29 cellular contexts compared by ENCODE assay signal in the genomic region with DNA sequence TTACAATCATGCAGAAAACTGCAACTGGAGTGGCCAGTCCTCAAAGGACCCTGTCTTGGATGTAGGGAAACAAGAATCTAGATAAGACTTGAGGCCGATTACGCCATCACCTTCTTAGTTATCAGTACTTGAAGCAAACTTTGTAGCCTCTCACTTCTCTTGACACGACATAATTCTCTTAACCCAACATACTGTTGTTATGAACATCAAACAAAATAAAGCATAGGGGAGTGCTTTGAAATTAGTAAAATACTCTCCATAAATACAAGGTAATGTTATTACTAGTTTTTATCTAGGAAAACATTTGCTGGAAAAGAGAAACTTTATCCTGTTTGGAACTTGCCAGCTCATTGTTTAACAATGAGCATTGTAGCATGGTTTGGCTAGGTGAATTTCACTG.
"Had no signal": no experiment of that assay in that cellular context is flagged by ENCODE, and none has a peak within 500 bp of the region (broad histone marks: within the 10 kb centered on the region; RNA-seq: fewer than 3 reads in every experiment).

No MANE protein-coding gene starts in this region.

- H3K36me3 ChIP-seq: adrenal gland, WERI-Rb-1 had no signal

- H3K4me3 ChIP-seq: adrenal gland, SJCRH30, SK-N-MC had no signal

- H3K27me3 ChIP-seq: adrenal gland, SJCRH30 had no signal

- DNase-seq: activated CD4-positive, alpha-beta memory T cell treated with anti-CD3 and anti-CD28 coated beads, Interleukin-2, amount 10 ng/mL, durations not matched to agents 7 days and 5 days; activated CD4-positive, alpha-beta T cell treated with anti-CD3 and anti-CD28 coated beads for 1 hour; activated CD4-positive, alpha-beta T cell treated with anti-CD3 and anti-CD28 coated beads for 48 hours; activated CD4-positive, CD25-positive, alpha-beta regulatory T cell; activated CD8-positive, alpha-beta memory T cell treated with anti-CD3 and anti-CD28 coated beads for 24 hours; activated CD8-positive, alpha-beta memory T cell treated with anti-CD3 and anti-CD28 coated beads, Interleukin-2, amount 10 ng/mL, durations not matched to agents 7 days and 5 days; activated CD8-positive, alpha-beta memory T cell treated with anti-CD3 and anti-CD28 coated beads, Interleukin-2, amount 50 U/mL, for 48 hours; activated effector memory CD4-positive, alpha-beta T cell treated with anti-CD3 and anti-CD28 coated beads, Interleukin-2, amount 50 U/mL, for 16 hours; activated naive CD4-positive, alpha-beta T cell treated with Interleukin-2 at 50 U/mL for 16 hours; activated T-cell treated with anti-CD3 and anti-CD28 coated beads, Interleukin-2, amount 50 U/mL, for 1 hour; activated T-cell treated with anti-CD3 and anti-CD28 coated beads, Interleukin-2, amount 50 U/mL, for 72 hours; adrenal gland; anterior cingulate cortex; caudate nucleus; Karpas-422; KBM-7; NCI-H1105 treated with DMSO at 0.1 percent for 48 hours; NCI-H1436; NCI-H1694; NCI-H1930; NCI-H2081 treated with DMSO at 0.1 percent for 48 hours; NCI-H345; NCI-H524 treated with DMSO at 0.1 percent for 48 hours; NK-92 treated with Interleukin-12 subunit alpha and Interleukin-12 subunit beta, amount 100 ng/mL, for 24 hours; Right ventricle myocardium superior; SJCRH30; T1000; WERI-Rb-1 had no signal

- H3K4me1 ChIP-seq: adrenal gland, SJCRH30 had no signal

- H3K27ac ChIP-seq: adrenal gland, SJCRH30, SK-N-MC, WERI-Rb-1 had no signal
